In the genomic region with DNA sequence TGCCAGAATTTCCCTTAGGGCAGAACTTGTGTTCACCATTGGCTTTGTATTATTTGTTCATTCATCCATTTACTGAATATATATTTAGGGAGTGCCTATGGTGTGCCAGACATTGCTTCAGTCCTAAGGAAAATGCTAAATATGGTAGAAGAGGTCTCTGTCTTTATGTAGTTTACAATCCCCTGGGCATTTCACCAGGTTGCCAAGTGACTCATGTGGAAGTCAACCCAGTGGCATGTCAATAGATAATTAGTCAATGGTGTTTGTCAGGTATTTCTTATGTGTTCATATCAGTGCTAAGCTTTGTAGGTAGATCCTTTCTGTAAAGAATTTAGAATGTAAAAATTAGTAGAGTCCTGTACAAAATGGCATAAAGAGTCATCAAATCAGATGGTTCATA, we compare ENCODE assay signal across 21 cellular contexts. TPM values are rescaled to one million over a fixed set of nuclear protein-coding genes. Genes with fewer than 3 reads are reported as not detected.
A peak's percentile ranks its signal among the peaks of the same experiment; 100 is the strongest.
DNase-seq lines count a peak whose midpoint lies in the region; ATAC-seq, FAIRE-seq and TF ChIP-seq lines count a peak whose summit lies in the region.
"Had no signal": no experiment of that assay in that cellular context is flagged by ENCODE, and none has a peak within 500 bp of the region (broad histone marks: within the 10 kb centered on the region; RNA-seq: fewer than 3 reads in every experiment).

No MANE protein-coding gene starts in this region.

- ATAC-seq in RWPE2 (ENCODE audit: low read depth) = peak; percentile 97
- ATAC-seq in GM21390 (IDR thresholded peaks at IDR 0.05; ENCODE audit: unreplicated experiment) = no peak

- H3K4me3 ChIP-seq in RWPE2 (ENCODE audit: severe bottlenecking) = no peak overlapping the region
- H3K4me3 ChIP-seq in small intestine (ENCODE audit: low read depth in 1 of 2, low read length in 2 of 2) = no peak overlapping the region
- H3K4me3 ChIP-seq: HAP-1, SK-N-MC had no signal

- H3K27ac ChIP-seq in RWPE2 (ENCODE audit: poor library complexity, severe bottlenecking) (peak overlapping the region; percentile 57), epithelial cell of prostate (peak overlapping the region; percentile 39), small intestine (ENCODE audit: low read depth in 1 of 2, low read length in 1 of 2) (no peak overlapping the region)
- H3K27ac ChIP-seq: 22Rv1, SK-N-MC had no signal

- no peak for FAIRE-seq in small intestine (lab: Jason Lieb, UNC)
- FAIRE-seq: RCC 7860 had no signal

- H3K36me3 ChIP-seq in RWPE2 (ENCODE audit: low read depth) = no peaks in the 10 kb centered on the region
- no peaks in the 10 kb centered on the region for H3K36me3 ChIP-seq in small intestine (ENCODE audit: control insufficient read depth in 2 of 2, insufficient read depth in 2 of 2, low read length in 2 of 2)
- H3K36me3 ChIP-seq: HAP-1 had no signal

- H3K9me3 ChIP-seq in RWPE2 (ENCODE audit: severe bottlenecking) (no peaks in the 10 kb centered on the region), small intestine (ENCODE audit: control insufficient read depth, low read depth) (no peaks in the 10 kb centered on the region)
- H3K9me3 ChIP-seq: HAP-1 had no signal

- H3K27me3 ChIP-seq in RWPE2 (ENCODE audit: insufficient read depth, poor library complexity, severe bottlenecking) (no peaks in the 10 kb centered on the region), small intestine (ENCODE audit: control insufficient read depth in 2 of 2, insufficient read depth in 2 of 2, low read length in 2 of 2) (no peaks in the 10 kb centered on the region)

- peak; percentile 40 for DNase-seq in DMS53 (lab: John Stamatoyannopoulos, UW)
- no peak for DNase-seq in DMS53 treated with DMSO at 0.1 percent for 48 hours (lab: John Stamatoyannopoulos, UW; ENCODE audit: unreplicated experiment)
- peak; percentile 65 for DNase-seq in RWPE2 (ENCODE audit: low spot score)
- DNase-seq in epithelial cell of prostate (ENCODE audit: low read depth, low spot score) = peak; percentile 34
- peak; percentile 12 for DNase-seq in small intestine
- no peak for DNase-seq in NCI-H2107 treated with DMSO at 0.1 percent for 48 hours (lab: John Stamatoyannopoulos, UW; ENCODE audit: unreplicated experiment)
- DNase-seq in Ammon's horn (ENCODE audit: low spot score) = no peak
- DNase-seq: AML-193, GDM1, Kasumi-1, NCI-H1105 treated with DMSO at 0.1 percent for 48 hours, NCI-H187, NCI-H2107, NCI-H2227 treated with DMSO at 0.1 percent for 48 hours, NCI-H524, SHP77 had no signal

- no peak for TF ChIP-seq CTCF in RWPE2 (IDR thresholded peaks at IDR 0.05; ENCODE audit: poor library complexity, severe bottlenecking)

- peaks cover 11% of the 10 kb centered on the region for H3K4me1 ChIP-seq in RWPE2 (ENCODE audit: insufficient read depth, poor library complexity, severe bottlenecking)
- peaks cover 3 to 6% of the 10 kb centered on the region in 2 donors for H3K4me1 ChIP-seq in small intestine (ENCODE audit: control insufficient read depth in 2 of 2, insufficient read depth in 1 of 2, low read depth in 1 of 2, low read length in 1 of 2)
- H3K4me1 ChIP-seq: HAP-1 had no signal

RNA-seq across cellular contexts. Expression of gene SESN3, which starts 58.4 kb away (rescaled TPM):
- 1 to 10 TPM; 3.5 to 6.9 (median 3.6) TPM for polyA plus RNA-seq in small intestine

Comparison
In these comparisons a context has a peak if more than half of its experiments do, and no peak if none do; other contexts are left out.
1. DNase-seq: peak in DMS53 (single experiment), RWPE2 (single experiment), epithelial cell of prostate (single experiment) and small intestine (single experiment); none in DMS53 treated with DMSO at 0.1 percent for 48 hours (single experiment), NCI-H2107 treated with DMSO at 0.1 percent for 48 hours (single experiment) and Ammon's horn (single experiment).
2. H3K27ac ChIP-seq: peak in RWPE2 (single experiment) and epithelial cell of prostate (single experiment); none in small intestine (0 of 2).